In the genomic region with DNA sequence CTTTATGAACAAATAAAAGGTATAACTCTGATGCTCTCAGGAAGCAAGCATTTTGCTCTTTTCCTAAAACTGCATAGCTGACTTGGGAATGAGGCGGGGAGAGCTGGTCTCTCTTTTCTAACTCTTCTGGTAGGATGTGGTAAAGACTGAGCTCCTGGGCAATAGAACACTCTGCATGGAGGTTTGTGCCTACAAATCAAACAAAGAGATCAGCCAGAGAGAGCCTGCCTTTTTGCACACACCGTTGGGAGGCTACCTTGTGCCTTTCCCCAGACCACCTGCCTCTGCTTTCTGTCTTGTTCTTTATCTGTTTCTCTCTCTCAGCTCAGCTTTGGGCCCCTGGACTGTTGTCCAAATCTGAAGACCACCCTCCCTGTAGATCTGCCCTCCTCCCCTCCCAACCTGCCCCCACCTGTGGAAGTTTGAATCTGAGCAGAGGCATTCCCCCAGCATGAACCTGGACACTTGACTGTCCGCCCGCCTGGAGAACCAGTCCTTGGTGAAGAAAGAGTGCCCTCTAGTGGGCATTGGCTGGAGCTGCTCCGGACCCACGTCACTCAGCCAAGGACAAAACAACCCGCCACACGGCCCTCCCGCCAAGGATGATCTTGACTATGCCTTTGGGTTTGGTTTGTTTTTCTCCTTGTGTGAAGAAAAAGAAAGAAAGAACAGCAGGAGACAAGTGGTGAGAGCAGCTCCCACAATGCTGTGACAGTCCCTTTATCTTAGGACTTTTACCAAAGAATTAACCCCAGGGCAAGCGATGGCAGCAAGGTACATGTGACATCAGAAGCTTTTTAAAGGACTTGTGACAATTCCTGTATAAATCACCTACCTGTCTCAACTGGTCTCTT, we compare ENCODE assay signal across 8 cellular contexts.
A peak's percentile ranks its signal among the peaks of the same experiment; 100 is the strongest.
DNase-seq lines count a peak whose midpoint lies in the region; ATAC-seq and TF ChIP-seq lines count a peak whose summit lies in the region.

No MANE protein-coding gene starts in this region.

- H3K4me1 Mint-ChIP-seq in GM23338: peaks cover 58% of the 10 kb centered on the region

- H3K27ac Mint-ChIP-seq in GM23338: peak overlapping the region; percentile 97

- DNase-seq in ELR (ENCODE audit: low read depth): peak; percentile 80
- DNase-seq in GM23338 (ENCODE audit: low spot score): peak; percentile 94
- DNase-seq in Kasumi-1 (lab: John Stamatoyannopoulos, UW): peak; percentile 55 to 58
- peak; percentile 88 for DNase-seq in RPMI8226
- peak; percentile 25 for DNase-seq in activated T-helper 9 cell treated with anti-CD3 and anti-CD28 coated beads, Interleukin-2, amount 50 U/mL, for 16 hours (ENCODE audit: low read depth)
- peak; percentile 40 for DNase-seq in foreskin melanocyte

- H3K36me3 Mint-ChIP-seq in GM23338 (ENCODE audit: low read depth): peaks cover 11% of the 10 kb centered on the region

- H3K36me3 ChIP-seq in GM23338 (ENCODE audit: insufficient read depth) (no peaks in the 10 kb centered on the region), neutrophil (no peaks in the 10 kb centered on the region)

- peak; percentile 90 for ATAC-seq in GM23338

- H3K27me3 ChIP-seq in GM23338 (ENCODE audit: insufficient read depth) (no peaks in the 10 kb centered on the region), neutrophil (peaks cover 7% of the 10 kb centered on the region)

- TF ChIP-seq CTCF in GM23338 (conservative IDR thresholded peaks at IDR 0.05; ENCODE audit: low read depth in 2 of 2): peak; percentile 95
- TF ChIP-seq CTCF in neutrophil (IDR thresholded peaks at IDR 0.05): peak; percentile 66

- peak overlapping the region; percentile 15 for H3K4me2 ChIP-seq in GM23338

- no peaks in the 10 kb centered on the region for H3F3A ChIP-seq in GM23338 (replicated peaks; ENCODE audit: low read depth)

- H3K4me3 ChIP-seq in GM23338: no peak overlapping the region; the same call in 1 of the 2 replicates
- no peak overlapping the region for H3K4me3 ChIP-seq in neutrophil (ENCODE audit: low read depth in 1 of 2, low read length in 1 of 2)

- no peaks in the 10 kb centered on the region; the same call in 1 of the 2 replicates for H3K9me2 ChIP-seq in GM23338 (ENCODE audit: insufficient read depth)

- peaks cover 2% of the 10 kb centered on the region; the same call in 1 of the 2 replicates for H4K20me1 ChIP-seq in GM23338 (replicated peaks; ENCODE audit: insufficient read depth)

- peak overlapping the region; percentile 37 for H3K27ac ChIP-seq in GM23338 (ENCODE audit: low read depth)
- no peak overlapping the region for H3K27ac ChIP-seq in neutrophil
- H3K27ac ChIP-seq in temporal lobe (ENCODE audit: low read depth, low read length): peak overlapping the region; percentile 57

- H3K27me3 Mint-ChIP-seq in GM23338 (ENCODE audit: insufficient read depth, low read depth, poor library complexity): peaks cover 6% of the 10 kb centered on the region

- peak overlapping the region; percentile 39; the same call in 2 of the 3 replicates for H3K4me3 Mint-ChIP-seq in GM23338

- no peak overlapping the region for H2AFZ ChIP-seq in GM23338

- peaks cover 23% of the 10 kb centered on the region for H3K4me1 ChIP-seq in GM23338 (ENCODE audit: insufficient read depth)
- H3K4me1 ChIP-seq in neutrophil (ENCODE audit: control insufficient read depth in 1 of 2, insufficient read depth in 1 of 2, low read depth in 1 of 2, low read length in 1 of 2): no peaks in the 10 kb centered on the region

- no peaks in the 10 kb centered on the region for H3K9me3 ChIP-seq in neutrophil

- peaks cover 78% of the 10 kb centered on the region for H3K79me2 ChIP-seq in GM23338 (replicated peaks; ENCODE audit: insufficient read depth)

- no peaks in the 10 kb centered on the region for H3K9me3 Mint-ChIP-seq in GM23338

TF ChIP-seq in GM23338, 12 proteins besides CTCF, POLR2A, EP300 and RAD21:
- peak; percentile 85 for TF ChIP-seq CREB1 (CRISPR knock-in tag; IDR thresholded peaks at IDR 0.05; ENCODE audit: low read depth)
- TF ChIP-seq ZNF331 (CRISPR knock-in tag; IDR thresholded peaks at IDR 0.05; ENCODE audit: low read depth): no peak

Comparison
In these comparisons a context has a peak if more than half of its experiments do, and no peak if none do; other contexts are left out.
1. DNase-seq: peak in every context shown above with its lines; median percentile 94 in GM23338; 88 in RPMI8226; 80 in ELR; 56 in Kasumi-1; 40 in foreskin melanocyte; 25 in activated T-helper 9 cell treated with anti-CD3 and anti-CD28 coated beads, Interleukin-2, amount 50 U/mL, for 16 hours.